ENCODE assay signal across 8 cellular contexts in genomic region chr3:23944861-23945652, GRCh38. TPM values are rescaled to one million over a fixed set of nuclear protein-coding genes. Genes with fewer than 3 reads are reported as not detected.
A peak's percentile ranks its signal among the peaks of the same experiment; 100 is the strongest.
DNase-seq lines count a peak whose midpoint lies in the region; ATAC-seq, FAIRE-seq and TF ChIP-seq lines count a peak whose summit lies in the region.

Gene NR1D2 (plus strand): TSS chr3:23945286. CDS start chr3:23945579, 293 bp downstream.

- peak; percentile 57 to 71 (median 63) for ATAC-seq in T-cell (replicated peaks in 1 of 4)
- ATAC-seq in left cardiac atrium = peak; percentile 70 to 77
- peak; percentile 82 to 86 for ATAC-seq in upper lobe of left lung (ENCODE audit: low FRiP score in 2 of 2)

- H3K27ac ChIP-seq in adrenal gland (peak within 1 kb of the TSS; percentile 91 to 100 (median 98)), upper lobe of left lung (peak within 1 kb of the TSS; percentile 90 to 100 (median 99))

- H3K27me3 ChIP-seq in adrenal gland (no peaks in the 10 kb centered on the region), upper lobe of left lung (no peaks in the 10 kb centered on the region)

- H3K36me3 ChIP-seq in adrenal gland (replicated peaks in 1 of 2) (no peaks in the 10 kb centered on the region), upper lobe of left lung (no peaks in the 10 kb centered on the region)

- POLR2A ChIA-PET in GM10248 (lab: Yijun Ruan, JAX) (interaction anchor here (1.6 kb wide), 1 partner anchor 28 kb away, joined by 6 read pairs; the partner anchor contains the start of genes NKIRAS1 and RPL15), T-cell (lab: Charles Lee) (interaction anchor here in 1 of 2 donors (1.3 to 2.1 kb wide), 2 partner anchors 25 to 28 kb away, joined by 10 to 15 read pairs; partner anchors contain the start of genes NKIRAS1 and RPL15)

- H3K4me3 Mint-ChIP-seq in T-cell (peak within 1 kb of the TSS; percentile 80 to 82 (median 81)), progenitor cell of endocrine pancreas (ENCODE audit: low read depth) (peak within 1 kb of the TSS; percentile 93)

- peak; percentile 37 for TF ChIP-seq CTCF in GM10248 (IDR thresholded peaks at IDR 0.05; ENCODE audit: control extremely low read depth, extremely low read depth, low read depth, missing control alignments)
- 0 out of 2 replicates have a peak, but pooled peaks have one; percentile 12 for TF ChIP-seq CTCF in LNCAP (IDR thresholded peaks at IDR 0.05)
- TF ChIP-seq CTCF in adrenal gland (IDR thresholded peaks at IDR 0.05) = peak in 2 of 6 experiments; percentile 1 to 25
- TF ChIP-seq CTCF in progenitor cell of endocrine pancreas (IDR thresholded peaks at IDR 0.05; ENCODE audit: unreplicated experiment) = no peak
- peak in 5 of 6 experiments; percentile 6 to 41 (median 27) for TF ChIP-seq CTCF in upper lobe of left lung (IDR thresholded peaks at IDR 0.05)

- H3K4me3 ChIP-seq in adrenal gland (peak within 1 kb of the TSS; percentile 62 to 97 (median 81)), upper lobe of left lung (peak within 1 kb of the TSS; percentile 74 to 95 (median 86))

- peak; percentile 90 for DNase-seq in GM10248 (ENCODE audit: extremely low spot score)
- peak; percentile 70 for DNase-seq in H54 (ENCODE audit: insufficient read length, low spot score)
- DNase-seq in T-cell = peak; percentile 63 to 84 (median 74)
- DNase-seq in adrenal gland = peak; percentile 76 to 88 (median 87)
- peak; percentile 90 for DNase-seq in left cardiac atrium
- peak; percentile 71 for DNase-seq in progenitor cell of endocrine pancreas (ENCODE audit: low spot score, unreplicated experiment)
- DNase-seq in upper lobe of left lung = peak; percentile 85 to 96

- peak; percentile 62 for TF ChIP-seq POLR2A in H54 (IDR thresholded peaks at IDR 0.05; ENCODE audit: low read depth, low read length)
- peak; percentile 96 to 97 for TF ChIP-seq POLR2A in adrenal gland (IDR thresholded peaks at IDR 0.05)
- peak in 3 of 4 donors; percentile 74 to 95 (median 89) for TF ChIP-seq POLR2A in upper lobe of left lung (IDR thresholded peaks at IDR 0.05)

- WGBS in adrenal gland, 4 donors = 0 to 1% (median 1%) methylated on average over 20 to 86 of the region's 88 CpGs
- WGBS in upper lobe of left lung, 2 donors = 0 to 1% methylated on average over 32 to 36 of the region's 88 CpGs

- TF ChIP-seq EP300 in upper lobe of left lung (IDR thresholded peaks at IDR 0.05) = peak in 1 of 4 donors; percentile 7

- H3K4me1 ChIP-seq in adrenal gland (replicated peaks in 1 of 2) (peaks cover 22 to 44% of the 10 kb centered on the region in 2 donors), upper lobe of left lung (peaks cover 21 to 38% (median 31%) of the 10 kb centered on the region in 4 donors)

- H3K9me3 Mint-ChIP-seq in T-cell (no peaks in the 10 kb centered on the region), progenitor cell of endocrine pancreas (ENCODE audit: low read depth) (no peaks in the 10 kb centered on the region)

- intact Hi-C loops in adrenal gland (cut with DNase I) (no loop called here), left cardiac atrium (cut with DNase I) (loop anchor here in 1 of 2 donors (2.0 kb wide), 1 partner anchor 28 kb away; the partner anchor contains the start of genes NKIRAS1 and RPL15)

- H3K27me3 Mint-ChIP-seq in T-cell (no peaks in the 10 kb centered on the region), progenitor cell of endocrine pancreas (no peaks in the 10 kb centered on the region)

- peaks cover 35 to 45% (median 41%) of the 10 kb centered on the region in 3 donors for H3K4me1 Mint-ChIP-seq in T-cell
- H3K4me1 Mint-ChIP-seq in progenitor cell of endocrine pancreas (ENCODE audit: low read depth) = peaks cover 26% of the 10 kb centered on the region

- CTCF ChIA-PET in GM10248 (lab: Yijun Ruan, JAX) (no interaction called here), T-cell (lab: Charles Lee) (interaction anchor here in 1 of 2 donors (0.6 to 1.7 kb wide), 2 partner anchors 28 to 1838 kb away, joined by 7 to 8 read pairs; partner anchors contain the start of genes NGLY1, NKIRAS1 and RPL15)

- H3K9me3 ChIP-seq in adrenal gland (replicated peaks in 1 of 3) (no peaks in the 10 kb centered on the region), upper lobe of left lung (no peaks in the 10 kb centered on the region)

- no peak for FAIRE-seq in H54 (lab: Jason Lieb, UNC)

- H3K36me3 Mint-ChIP-seq in T-cell (peaks cover 12% of the 10 kb centered on the region), progenitor cell of endocrine pancreas (ENCODE audit: insufficient read depth) (peaks cover 2% of the 10 kb centered on the region)

- peak within 1 kb of the TSS; percentile 78 to 81 for H3K27ac Mint-ChIP-seq in T-cell
- H3K27ac Mint-ChIP-seq in progenitor cell of endocrine pancreas = peak within 1 kb of the TSS; percentile 99

RNA-seq across cellular contexts. Expression of gene NR1D2, which starts in this region (rescaled TPM):
- total RNA-seq in T-cell (10 to 100 TPM; 44.4 to 96.7 (median 51.7) TPM), adrenal gland (10 to 100 TPM; 25.2 to 43.4 (median 37.7) TPM), left cardiac atrium (10 to 100 TPM; 23.8 to 46.8 TPM), progenitor cell of endocrine pancreas (14.9 TPM in 2 replicates), upper lobe of left lung (10 to 100 TPM; 19.6 to 52.4 (median 38.9) TPM)
- polyA plus RNA-seq in adrenal gland = 10 to 100 TPM in 2 of 3 donors, 1 to 10 TPM in 1; 8.7 to 28.1 (median 13.4) TPM

Comparison
In these comparisons a context has a peak if more than half of its experiments do, and no peak if none do; other contexts are left out.
1. Peak in every context shown above with its lines: DNase-seq, ATAC-seq, H3K4me3 ChIP-seq and H3K27ac ChIP-seq.